13 cellular contexts compared by ENCODE assay signal in genomic region chr7:70659263-70659662, GRCh38.
"Had no signal": no experiment of that assay in that cellular context is flagged by ENCODE, and none has a peak within 500 bp of the region (broad histone marks: within the 10 kb centered on the region; RNA-seq: fewer than 3 reads in every experiment).

No MANE protein-coding gene starts in this region.

- H3K4me3 ChIP-seq: coronary artery, right atrium auricular region, SJSA1, skin epidermis had no signal

- H3K27ac ChIP-seq: coronary artery, right atrium auricular region, SJSA1 had no signal

- H3K9me3 ChIP-seq: right atrium auricular region had no signal

- H3K27me3 Mint-ChIP-seq: naive B cell had no signal

- H3K36me3 ChIP-seq: right atrium auricular region, SJSA1 had no signal

- ATAC-seq: left cardiac atrium had no signal

- H3K27me3 ChIP-seq: right atrium auricular region, SJSA1 had no signal

- DNase-seq: activated CD4-positive, alpha-beta T cell treated with anti-CD3 and anti-CD28 coated beads for 1 hour; activated naive CD4-positive, alpha-beta T cell treated with Interleukin-2 at 50 U/mL for 16 hours; caudate nucleus; effector CD4-positive, alpha-beta T cell; erythroblast; left cardiac atrium; naive B cell; posterior cingulate gyrus; T1000 had no signal

- H3K9me3 Mint-ChIP-seq: naive B cell had no signal

- H3K4me3 Mint-ChIP-seq: naive B cell had no signal

- H3K36me3 Mint-ChIP-seq: naive B cell had no signal

- H3K4me1 ChIP-seq: SJSA1 had no signal
